10 cellular contexts compared by ENCODE assay signal in genomic region chr3:53729618-53730017, GRCh38.
DNase-seq lines count a peak whose midpoint lies in the region; ATAC-seq and TF ChIP-seq lines count a peak whose summit lies in the region.
"Had no signal": no experiment of that assay in that cellular context is flagged by ENCODE, and none has a peak within 500 bp of the region (broad histone marks: within the 10 kb centered on the region; RNA-seq: fewer than 3 reads in every experiment).

No MANE protein-coding gene starts in this region.

- TF ChIP-seq POLR2A in right lobe of liver (IDR thresholded peaks at IDR 0.05): no peak

- H3K4me3 ChIP-seq in GM12875 (ENCODE audit: low read depth, low read length) (no peak overlapping the region), right lobe of liver (no peak overlapping the region)
- H3K4me3 ChIP-seq: upper lobe of right lung had no signal

- no peak overlapping the region for H3K4me3 Mint-ChIP-seq in activated B cell treated with CpG ODN at 0.5 μM for 24 hours
- no peak overlapping the region for H3K4me3 Mint-ChIP-seq in activated naive CD4-positive, alpha-beta T cell treated with anti-CD3 and anti-CD28 coated beads for 36 hours
- H3K4me3 Mint-ChIP-seq: T-cell had no signal

- H3K27me3 Mint-ChIP-seq in activated B cell treated with CpG ODN at 0.5 μM for 24 hours: peaks cover 14% of the 10 kb centered on the region
- peaks cover 11% of the 10 kb centered on the region for H3K27me3 Mint-ChIP-seq in activated naive CD4-positive, alpha-beta T cell treated with anti-CD3 and anti-CD28 coated beads for 36 hours (ENCODE audit: low read depth)

- ATAC-seq in GM21576 (IDR thresholded peaks at IDR 0.05; ENCODE audit: unreplicated experiment): peak; percentile 50
- peak; percentile 47 for ATAC-seq in activated B cell treated with CpG ODN at 0.5 μM for 24 hours (ENCODE audit: low read depth)
- peak; percentile 88 to 97 (median 94) for ATAC-seq in right lobe of liver
- ATAC-seq in HG02763 (IDR thresholded peaks at IDR 0.05; ENCODE audit: unreplicated experiment): no peak
- ATAC-seq: T-cell, upper lobe of right lung had no signal

- CTCF ChIA-PET in activated B cell treated with CpG ODN at 0.5 μM for 24 hours (lab: Charles Lee): no interaction called here
- CTCF ChIA-PET in activated naive CD4-positive, alpha-beta T cell treated with anti-CD3 and anti-CD28 coated beads for 36 hours (lab: Charles Lee): no interaction called here

- peaks cover 0 to 13% (median 4%) of the 10 kb centered on the region in 4 donors for H3K4me1 ChIP-seq in right lobe of liver
- H3K4me1 ChIP-seq: upper lobe of right lung had no signal

- no peak overlapping the region for H3K27ac Mint-ChIP-seq in activated B cell treated with CpG ODN at 0.5 μM for 24 hours
- no peak overlapping the region for H3K27ac Mint-ChIP-seq in activated naive CD4-positive, alpha-beta T cell treated with anti-CD3 and anti-CD28 coated beads for 36 hours
- H3K27ac Mint-ChIP-seq: T-cell had no signal

- no peaks in the 10 kb centered on the region for H3K27me3 ChIP-seq in right lobe of liver
- H3K27me3 ChIP-seq: upper lobe of right lung had no signal

- TF ChIP-seq CTCF in GM12875 (IDR thresholded peaks at IDR 0.05; ENCODE audit: borderline replicate concordance, insufficient read depth, low read depth, low read length) (0 out of 2 replicates have a peak, but pooled peaks have one; percentile 11), activated B cell treated with CpG ODN at 0.5 μM for 24 hours (IDR thresholded peaks at IDR 0.05) (no peak), right lobe of liver (IDR thresholded peaks at IDR 0.05) (peak; percentile 40 to 54 (median 44))

- no peaks in the 10 kb centered on the region for H3K4me1 Mint-ChIP-seq in activated B cell treated with CpG ODN at 0.5 μM for 24 hours
- no peaks in the 10 kb centered on the region for H3K4me1 Mint-ChIP-seq in activated naive CD4-positive, alpha-beta T cell treated with anti-CD3 and anti-CD28 coated beads for 36 hours (ENCODE audit: low read depth)
- H3K4me1 Mint-ChIP-seq: T-cell had no signal

- POLR2A ChIA-PET in activated B cell treated with CpG ODN at 0.5 μM for 24 hours (lab: Charles Lee): no interaction called here

- H3K27ac ChIP-seq in right lobe of liver: peak overlapping the region in 2 of 3 donors; percentile 33 to 41
- H3K27ac ChIP-seq: upper lobe of right lung had no signal

- H3K9me3 ChIP-seq in right lobe of liver: no peaks in the 10 kb centered on the region
- H3K9me3 ChIP-seq: upper lobe of right lung had no signal

- intact Hi-C loops in activated B cell treated with CpG ODN at 0.5 μM for 24 hours (cut with micrococcal nuclease) (loop anchor here (1.0 to 5.0 kb wide), 2 partner anchors 83 to 134 kb away; no protein-coding TSS in a partner anchor), right lobe of liver (cut with DNase I) (no loop called here)
- intact Hi-C loops in activated naive CD4-positive, alpha-beta T cell treated with anti-CD3 and anti-CD28 coated beads for 36 hours (cut with micrococcal nuclease): no loop called here

- DNase-seq in activated B cell treated with CpG ODN at 0.5 μM for 24 hours (no peak), right lobe of liver (peak in 1 of 3 donors; percentile 66), NCI-H226 (no peak)
- no peak for DNase-seq in activated naive CD4-positive, alpha-beta T cell treated with anti-CD3 and anti-CD28 coated beads for 36 hours
- DNase-seq: effector CD8-positive, alpha-beta T cell; T-cell; upper lobe of right lung had no signal

- H3K9me3 Mint-ChIP-seq in activated B cell treated with CpG ODN at 0.5 μM for 24 hours: no peaks in the 10 kb centered on the region
- H3K9me3 Mint-ChIP-seq in activated naive CD4-positive, alpha-beta T cell treated with anti-CD3 and anti-CD28 coated beads for 36 hours: no peaks in the 10 kb centered on the region
- H3K9me3 Mint-ChIP-seq: T-cell had no signal

- no peaks in the 10 kb centered on the region for H3K36me3 Mint-ChIP-seq in activated B cell treated with CpG ODN at 0.5 μM for 24 hours (ENCODE audit: low read depth)
- no peaks in the 10 kb centered on the region for H3K36me3 Mint-ChIP-seq in activated naive CD4-positive, alpha-beta T cell treated with anti-CD3 and anti-CD28 coated beads for 36 hours (ENCODE audit: low read depth)
- H3K36me3 Mint-ChIP-seq: T-cell had no signal

- H3K36me3 ChIP-seq in right lobe of liver: no peaks in the 10 kb centered on the region
- H3K36me3 ChIP-seq: upper lobe of right lung had no signal

- 30% methylated on average over 2 of the region's 2 CpGs for WGBS in right lobe of liver (ENCODE audit: insufficient coverage, low coverage, low lambda C conversion rate, missing lambda C conversion rate)
